ENCODE assay signal across 5 cellular contexts in the genomic region with DNA sequence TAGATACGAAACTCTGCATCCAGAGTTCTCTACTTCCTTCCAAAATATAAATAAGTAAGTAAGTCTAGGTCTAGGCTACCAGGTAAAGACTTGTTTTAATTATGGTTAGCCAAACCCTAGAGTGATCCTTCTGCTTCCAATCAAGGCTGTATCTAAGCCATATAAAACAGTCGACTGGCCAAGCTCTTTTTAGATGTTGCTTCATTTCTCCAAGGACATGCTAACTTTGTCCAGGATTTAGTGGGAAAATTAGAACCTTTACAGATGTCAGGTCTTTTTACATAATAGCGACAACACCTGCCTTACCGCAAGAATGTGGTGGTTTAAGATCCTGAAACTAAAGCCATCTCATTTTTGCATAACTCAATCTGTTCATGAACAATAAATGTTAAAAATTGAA.
"Had no signal": no experiment of that assay in that cellular context is flagged by ENCODE, and none has a peak within 500 bp of the region (broad histone marks: within the 10 kb centered on the region; RNA-seq: fewer than 3 reads in every experiment).

No MANE protein-coding gene starts in this region.

- H3K4me1 Mint-ChIP-seq: IgD-negative memory B cell had no signal

- H3K4me3 Mint-ChIP-seq: HFFc6, IgD-negative memory B cell had no signal

- H3K27me3 Mint-ChIP-seq: IgD-negative memory B cell had no signal

- H3K27ac Mint-ChIP-seq: HFFc6, IgD-negative memory B cell had no signal

- H3K36me3 Mint-ChIP-seq: IgD-negative memory B cell had no signal

- DNase-seq: GM23248, GOT3, H7, HFFc6 had no signal
